In the genomic region with DNA sequence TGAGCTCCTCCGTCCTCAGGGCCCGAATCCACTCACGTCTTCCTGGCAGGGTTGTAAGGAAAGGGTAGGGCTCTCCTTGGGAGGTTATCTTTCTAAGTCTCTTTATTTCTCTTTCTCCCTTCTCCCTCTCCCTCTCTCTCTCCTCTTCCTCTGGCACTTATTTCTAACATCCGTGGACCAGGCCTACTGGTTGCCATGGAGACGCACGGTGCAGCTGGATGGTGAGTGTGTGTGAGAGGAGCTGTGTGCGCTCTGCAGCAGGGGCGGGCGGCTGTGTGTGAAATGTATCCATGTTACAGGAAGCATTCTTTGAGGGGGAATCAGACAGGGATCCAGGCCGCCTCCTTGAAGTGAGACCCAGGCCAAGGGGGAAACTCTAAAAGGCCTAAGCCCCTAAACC, we compare ENCODE assay signal across 11 cellular contexts. TPM values are rescaled to one million over a fixed set of nuclear protein-coding genes. Genes with fewer than 3 reads are reported as not detected.
DNase-seq lines count a peak whose midpoint lies in the region; ATAC-seq, FAIRE-seq and TF ChIP-seq lines count a peak whose summit lies in the region.
"Had no signal": no experiment of that assay in that cellular context is flagged by ENCODE, and none has a peak within 500 bp of the region (broad histone marks: within the 10 kb centered on the region; RNA-seq: fewer than 3 reads in every experiment).

No MANE protein-coding gene starts in this region.

- H4K8ac ChIP-seq in H1 (ENCODE audit: extremely low read depth, insufficient read depth, low read length) = 0 out of 2 replicates have a peak overlapping the region, but pooled peaks have one; percentile 22

- H3K4ac ChIP-seq in H1 (replicated peaks; ENCODE audit: insufficient read length, low read depth, low read length) = peak overlapping the region; percentile 79

- no peak for TF ChIP-seq CTCF in H1 (IDR thresholded peaks at IDR 0.05; ENCODE audit: control extremely low read depth in 1 of 3, insufficient read depth in 1 of 3, low read depth in 1 of 3, low read length in 3 of 3)
- no peak for TF ChIP-seq CTCF in omental fat pad (IDR thresholded peaks at IDR 0.05)
- TF ChIP-seq CTCF in GM10266 (IDR thresholded peaks at IDR 0.05; ENCODE audit: control insufficient read depth, insufficient read depth, low read depth, missing control alignments) = no peak

- peaks cover 31 to 72% (median 55%) of the 10 kb centered on the region in 4 experiments for H3K4me1 ChIP-seq in H1 (replicated peaks in 1 of 4; ENCODE audit: control insufficient read depth in 3 of 4, insufficient read depth in 4 of 4, low read length in 3 of 4)

- peak overlapping the region; percentile 99 for H2BK12ac ChIP-seq in H1 (ENCODE audit: low read depth, low read length)

- peak overlapping the region; percentile 49 to 58 for H3K4me2 ChIP-seq in H1 (ENCODE audit: insufficient read depth in 1 of 2, low read depth in 2 of 2, low read length in 2 of 2)

- H3K9ac ChIP-seq in H1 (replicated peaks in 1 of 4; ENCODE audit: extremely low read depth in 1 of 4, low read depth in 3 of 4, low read length in 3 of 4) = peak overlapping the region in 2 of 4 experiments; percentile 35 to 64; a peak in 3 of 7 replicates

- peak overlapping the region; percentile 90 for H4K91ac ChIP-seq in H1 (replicated peaks; ENCODE audit: insufficient read length, low read length)

- H3K4me3 ChIP-seq in H1 (ENCODE audit: extremely low read depth in 1 of 4, insufficient read depth in 2 of 4, low read depth in 3 of 4, low read length in 4 of 4) = peak overlapping the region in 1 of 4 experiments; percentile 42; a peak in 1 of 8 replicates

- no peaks in the 10 kb centered on the region for H3K36me3 ChIP-seq in H1 (ENCODE audit: control insufficient read depth in 2 of 4, insufficient read depth in 4 of 4, low read length in 3 of 4)

- TF ChIP-seq POLR2A in H1 (IDR thresholded peaks at IDR 0.05; ENCODE audit: control extremely low read depth in 1 of 2, low read depth in 2 of 2, low read length in 2 of 2) (no peak; a peak in 1 of 3 replicates), erythroblast (IDR thresholded peaks at IDR 0.05; ENCODE audit: low read length) (no peak)

- no peak for ATAC-seq in omental fat pad (ENCODE audit: low FRiP score)
- ATAC-seq in HG03039 (IDR thresholded peaks at IDR 0.05; ENCODE audit: unreplicated experiment) = no peak

- H2BK5ac ChIP-seq in H1 (ENCODE audit: low read depth, low read length) = peak overlapping the region; percentile 92; the same call in 1 of the 2 replicates

- 46% methylated on average over 10 of the region's 10 CpGs; no CpG with 5 or more reads in 1 of the 2 experiments for WGBS in H1 (ENCODE audit: extremely low coverage in 1 of 2, insufficient coverage in 1 of 2, insufficient read length in 1 of 2, insufficient replicate concordance in 2 of 2, low coverage in 1 of 2, low lambda C conversion rate in 2 of 2, missing lambda C conversion rate in 1 of 2), 2 experiments

- no peaks in the 10 kb centered on the region for H3K9me3 ChIP-seq in H1 (ENCODE audit: insufficient read depth in 2 of 2, low read depth in 1 of 2, low read length in 1 of 2)

- TF ChIP-seq EP300 in H1 (IDR thresholded peaks at IDR 0.05; ENCODE audit: borderline replicate concordance in 1 of 2, low read depth in 2 of 2, low read length in 2 of 2) = no peak

- no peak for TF ChIP-seq RAD21 in H1 (IDR thresholded peaks at IDR 0.05 in 1 of 2, conservative IDR thresholded peaks at IDR 0.05 in 1 of 2; ENCODE audit: low read depth in 2 of 2, low read length in 2 of 2)

- H3K27me3 ChIP-seq in H1 (replicated peaks in 1 of 4; ENCODE audit: control insufficient read depth in 3 of 4, extremely low read depth in 1 of 4, insufficient read depth in 3 of 4, low read length in 3 of 4) = no peaks in the 10 kb centered on the region

- no peak for FAIRE-seq in H1 (lab: Jason Lieb, UNC)

- H2BK120ac ChIP-seq in H1 (replicated peaks; ENCODE audit: low read depth, low read length) = peak overlapping the region; percentile 30

- no peak overlapping the region for H3K23ac ChIP-seq in H1 (ENCODE audit: insufficient read length)

- peaks cover 8% of the 10 kb centered on the region; the same call in 1 of the 2 replicates for H3K23me2 ChIP-seq in H1 (ENCODE audit: low read depth, low read length)

- H3K79me1 ChIP-seq in H1 (ENCODE audit: low read depth, low read length) = no peaks in the 10 kb centered on the region; the same call in 1 of the 2 replicates

- H4K20me1 ChIP-seq in H1 (replicated peaks in 1 of 2; ENCODE audit: control insufficient read depth in 1 of 2, insufficient read depth in 2 of 2, low read length in 2 of 2) = no peaks in the 10 kb centered on the region

- POLR2A ChIA-PET in H1 (lab: Charles Lee; ENCODE audit: partially characterized antibody) = interaction anchor here (1.0 to 10.7 kb wide), 10 partner anchors 10 to 89 kb away, joined by 3 to 173 read pairs (median 6); partner anchors contain the start of gene PCDH1

- H2BK20ac ChIP-seq in H1 (ENCODE audit: low read length) = peak overlapping the region; percentile 99

- H3K27ac ChIP-seq in H1 (ENCODE audit: low read depth, low read length) = peak overlapping the region; percentile 64

- H3K56ac ChIP-seq in H1 (replicated peaks; ENCODE audit: insufficient read length, low read depth, low read length) = no peak overlapping the region

- peaks cover 0 to 8% of the 10 kb centered on the region in 2 experiments; a peak in 1 of 4 replicates for H3K79me2 ChIP-seq in H1 (ENCODE audit: control insufficient read depth in 1 of 2, insufficient read depth in 2 of 2, low read length in 2 of 2)

- peak overlapping the region; percentile 95 for H3K18ac ChIP-seq in H1 (ENCODE audit: extremely low read depth, low read length)

- H2AK5ac ChIP-seq in H1 (ENCODE audit: low read depth, low read length) = peak overlapping the region; percentile 75

- DNase-seq in H4 (ENCODE audit: low spot score) = peak; percentile 27
- DNase-seq in NCI-H2196 (lab: John Stamatoyannopoulos, UW; ENCODE audit: unreplicated experiment) = peak; percentile 72
- no peak for DNase-seq in H1 (ENCODE audit: low read depth in 1 of 2, low spot score in 2 of 2)
- peak; percentile 93 for DNase-seq in pons (ENCODE audit: low spot score)
- no peak for DNase-seq in omental fat pad (ENCODE audit: low spot score)
- no peak for DNase-seq in erythroblast (lab: John Stamatoyannopoulos, UW)
- DNase-seq in GM10266 (ENCODE audit: extremely low spot score) = no peak
- DNase-seq: effector CD8-positive, alpha-beta T cell; naive thymus-derived CD8-positive, alpha-beta T cell; stimulated activated naive CD4-positive, alpha-beta T cell had no signal

- no peak overlapping the region for H3K14ac ChIP-seq in H1 (ENCODE audit: insufficient read length)

- H2BK15ac ChIP-seq in H1 (ENCODE audit: low read length) = 0 out of 2 replicates have a peak overlapping the region, but pooled peaks have one; percentile 25

- H4K5ac ChIP-seq in H1 (ENCODE audit: insufficient read length, low read depth, low read length) = peak overlapping the region; percentile 82

- no peak overlapping the region for H2AFZ ChIP-seq in H1 (ENCODE audit: low read length)

- CTCF ChIA-PET in H1 (lab: Charles Lee; ENCODE audit: partially characterized antibody) = interaction anchor here (1.0 to 17.3 kb wide), 20 partner anchors 10 to 155 kb away, joined by 3 to 273 read pairs (median 6); partner anchors contain the start of genes PCDH1 and RNF14

TF ChIP-seq in H1, 55 proteins besides CTCF, POLR2A, EP300 and RAD21 (continues in another document):
- TF ChIP-seq, protein P1, sequence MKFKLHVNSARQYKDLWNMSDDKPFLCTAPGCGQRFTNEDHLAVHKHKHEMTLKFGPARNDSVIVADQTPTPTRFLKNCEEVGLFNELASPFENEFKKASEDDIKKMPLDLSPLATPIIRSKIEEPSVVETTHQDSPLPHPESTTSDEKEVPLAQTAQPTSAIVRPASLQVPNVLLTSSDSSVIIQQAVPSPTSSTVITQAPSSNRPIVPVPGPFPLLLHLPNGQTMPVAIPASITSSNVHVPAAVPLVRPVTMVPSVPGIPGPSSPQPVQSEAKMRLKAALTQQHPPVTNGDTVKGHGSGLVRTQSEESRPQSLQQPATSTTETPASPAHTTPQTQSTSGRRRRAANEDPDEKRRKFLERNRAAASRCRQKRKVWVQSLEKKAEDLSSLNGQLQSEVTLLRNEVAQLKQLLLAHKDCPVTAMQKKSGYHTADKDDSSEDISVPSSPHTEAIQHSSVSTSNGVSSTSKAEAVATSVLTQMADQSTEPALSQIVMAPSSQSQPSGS (IDR thresholded peaks at IDR 0.05; ENCODE audit: low read length) = no peak
- TF ChIP-seq CBX5 (IDR thresholded peaks at IDR 0.05; ENCODE audit: low read depth, low read length) (no peak), BACH1 (IDR thresholded peaks at IDR 0.05; ENCODE audit: low read length) (no peak), MAFK (IDR thresholded peaks at IDR 0.05; ENCODE audit: low read depth, low read length) (no peak), SRF (IDR thresholded peaks at IDR 0.05; ENCODE audit: low read depth, low read length) (no peak), CREB1 (IDR thresholded peaks at IDR 0.05) (no peak), CBX8 (IDR thresholded peaks at IDR 0.05; ENCODE audit: borderline replicate concordance, low read depth, low read length) (no peak), SIX5 (IDR thresholded peaks at IDR 0.05; ENCODE audit: low read depth, low read length) (no peak), GABPA (IDR thresholded peaks at IDR 0.05; ENCODE audit: borderline replicate concordance, insufficient read depth, low read length) (no peak), KDM4A (IDR thresholded peaks at IDR 0.05; ENCODE audit: low read depth, low read length, severe bottlenecking) (no peak)
- TF ChIP-seq, protein P2, sequence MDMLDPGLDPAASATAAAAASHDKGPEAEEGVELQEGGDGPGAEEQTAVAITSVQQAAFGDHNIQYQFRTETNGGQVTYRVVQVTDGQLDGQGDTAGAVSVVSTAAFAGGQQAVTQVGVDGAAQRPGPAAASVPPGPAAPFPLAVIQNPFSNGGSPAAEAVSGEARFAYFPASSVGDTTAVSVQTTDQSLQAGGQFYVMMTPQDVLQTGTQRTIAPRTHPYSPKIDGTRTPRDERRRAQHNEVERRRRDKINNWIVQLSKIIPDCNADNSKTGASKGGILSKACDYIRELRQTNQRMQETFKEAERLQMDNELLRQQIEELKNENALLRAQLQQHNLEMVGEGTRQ (IDR thresholded peaks at IDR 0.05; ENCODE audit: low read length) = no peak

RNA-seq across cellular contexts. Expression of gene PCDH1, which starts 32.2 kb away (rescaled TPM):
- total RNA-seq in H4 (2014; rRNA removed; shearing (Covaris generic)) = 1.2 and 6.6 TPM in 2 replicates
- total RNA-seq in H1 (2021; fragmentation: NEBNext Ultra II Directional; extraction: Animal tissue kit (Norgen Biotek cat#: 25700)) = 101 and 106 TPM in 2 replicates
- 102 and 120 TPM in 2 replicates for polyA plus RNA-seq in H1 (2011; rRNA removed)
- polyA plus RNA-seq in H1 (2011; cell fraction: cytosol; rRNA removed) = 88.6 TPM
- polyA plus RNA-seq in H1 (2011; cell fraction: nucleus; rRNA removed) = 154 TPM
- polyA plus RNA-seq in H1 (2012, experiment 1 of 2) = 74.4 to 110 TPM (median 100 TPM) in 4 replicates
- polyA plus RNA-seq in H1 (2012, experiment 2 of 2) = 97.8 TPM
- 130 TPM for polyA plus RNA-seq in H1 (2013, experiment 1 of 2)
- polyA plus RNA-seq in H1 (2013, experiment 2 of 2) = 120 TPM
- polyA minus RNA-seq in H1 (2011; rRNA and poly(A)+ RNA removed) = 292 and 318 TPM in 2 replicates
- polyA minus RNA-seq in H1 (2011; cell fraction: cytosol; rRNA and poly(A)+ RNA removed) = 143 TPM
- polyA minus RNA-seq in H1 (2011; cell fraction: nucleus; rRNA and poly(A)+ RNA removed) = 96.9 TPM
- 100 to 1,000 TPM in 1 of 4 donors, 10 to 100 TPM in 3; 10.6 to 148 (median 50.6) TPM for total RNA-seq in omental fat pad
- total RNA-seq: naive thymus-derived CD8-positive, alpha-beta T cell had no signal

Comparison
In these comparisons a context has a peak if more than half of its experiments do, and no peak if none do; other contexts are left out.
1. DNase-seq: peak in H4 (single experiment), NCI-H2196 (single experiment) and pons (single experiment); none in H1 (0 of 2), omental fat pad (single experiment), erythroblast (0 of 2) and GM10266 (single experiment).